In genomic region chr5:55815939-55816338, GRCh38 we compare ENCODE assay signal across 7 cellular contexts. TPM values are rescaled to one million over a fixed set of nuclear protein-coding genes. Genes with fewer than 3 reads are reported as not detected.
"Had no signal": no experiment of that assay in that cellular context is flagged by ENCODE, and none has a peak within 500 bp of the region (broad histone marks: within the 10 kb centered on the region; RNA-seq: fewer than 3 reads in every experiment).

No MANE protein-coding gene starts in this region.

RNA-seq across cellular contexts. Expression of gene IL31RA, which starts 35.2 kb away (rescaled TPM):
- total RNA-seq: naive thymus-derived CD8-positive, alpha-beta T cell; neural crest cell; omental fat pad; right cardiac atrium; right lobe of liver; transverse colon had no signal
- polyA plus RNA-seq: naive thymus-derived CD8-positive, alpha-beta T cell; right cardiac atrium; urinary bladder had no signal
